Comparison of ENCODE assay signal across 15 cellular contexts in genomic region chr6:2556761-2557160, GRCh38.
DNase-seq lines count a peak whose midpoint lies in the region; ATAC-seq and TF ChIP-seq lines count a peak whose summit lies in the region.
"Had no signal": no experiment of that assay in that cellular context is flagged by ENCODE, and none has a peak within 500 bp of the region (broad histone marks: within the 10 kb centered on the region; RNA-seq: fewer than 3 reads in every experiment).

No MANE protein-coding gene starts in this region.

- H3K4me1 ChIP-seq in esophagus muscularis mucosa = no peaks in the 10 kb centered on the region

- H3K36me3 ChIP-seq in esophagus muscularis mucosa = no peaks in the 10 kb centered on the region

- peaks cover 0 to 3% (median 0%) of the 10 kb centered on the region in 4 donors for H3K27me3 ChIP-seq in esophagus muscularis mucosa

- ATAC-seq in GM18861 (IDR thresholded peaks at IDR 0.05; ENCODE audit: unreplicated experiment) = no peak

- DNase-seq in choroid plexus epithelial cell (ENCODE audit: low read depth) (peak; percentile 41), esophagus muscularis mucosa (ENCODE audit: extremely low spot score) (peak; percentile 47), kidney tubule cell (ENCODE audit: low spot score) (peak; percentile 17), NCI-H69 (lab: John Stamatoyannopoulos, UW) (no peak), hippocampal formation (lab: John Stamatoyannopoulos, UW) (no peak), C1 segment of cervical spinal cord (lab: John Stamatoyannopoulos, UW) (no peak)
- DNase-seq: CD4-positive, alpha-beta memory T cell; DMS53; GF-D8; GM23248; H7; IMR-90 had no signal

- TF ChIP-seq EP300 in esophagus muscularis mucosa (IDR thresholded peaks at IDR 0.05) = no peak

- intact Hi-C loops in esophagus muscularis mucosa (cut with DNase I) = no loop called here

- no peak overlapping the region for H3K27ac ChIP-seq in esophagus muscularis mucosa (replicated peaks in 1 of 4)
- H3K27ac ChIP-seq: C4-2B, GM23248, HL-60 had no signal

- no peak overlapping the region for H3K4me3 ChIP-seq in choroid plexus epithelial cell (ENCODE audit: low read depth, low read length)
- no peak overlapping the region for H3K4me3 ChIP-seq in esophagus muscularis mucosa
- H3K4me3 ChIP-seq: GM23248 had no signal

- no peak for TF ChIP-seq POLR2A in esophagus muscularis mucosa (IDR thresholded peaks at IDR 0.05; ENCODE audit: low read depth)

- 93% methylated on average over 5 of the region's 5 CpGs for WGBS in esophagus muscularis mucosa

- H3K9me3 ChIP-seq in esophagus muscularis mucosa = no peaks in the 10 kb centered on the region

- TF ChIP-seq CTCF in choroid plexus epithelial cell (conservative IDR thresholded peaks at IDR 0.05; ENCODE audit: low read depth, low read length) (no peak), esophagus muscularis mucosa (IDR thresholded peaks at IDR 0.05) (no peak)

Comparison
In these comparisons a context has a peak if more than half of its experiments do, and no peak if none do; other contexts are left out.
1. DNase-seq: peak in choroid plexus epithelial cell (single experiment), esophagus muscularis mucosa (single experiment) and kidney tubule cell (single experiment); none in NCI-H69 (single experiment), hippocampal formation (0 of 2) and C1 segment of cervical spinal cord (0 of 14).